19 cellular contexts compared by ENCODE assay signal in genomic region chr10:4595920-4596319, GRCh38.
A peak's percentile ranks its signal among the peaks of the same experiment; 100 is the strongest.
DNase-seq lines count a peak whose midpoint lies in the region; ATAC-seq, FAIRE-seq and TF ChIP-seq lines count a peak whose summit lies in the region.
"Had no signal": no experiment of that assay in that cellular context is flagged by ENCODE, and none has a peak within 500 bp of the region (broad histone marks: within the 10 kb centered on the region; RNA-seq: fewer than 3 reads in every experiment).

No MANE protein-coding gene starts in this region.

- H3K9ac ChIP-seq in keratinocyte (ENCODE audit: control insufficient read depth, extremely low read depth, insufficient read depth, low read length) (no peak overlapping the region), trophoblast cell (ENCODE audit: low read length) (no peak overlapping the region)

- no peaks in the 10 kb centered on the region for H3K79me1 ChIP-seq in trophoblast cell (ENCODE audit: low read length)

- H3K4ac ChIP-seq in trophoblast cell (ENCODE audit: low read depth, low read length), result no peak overlapping the region

- H3K4me2 ChIP-seq in keratinocyte (ENCODE audit: control insufficient read depth, extremely low read depth, insufficient read depth, low read depth, low read length), result no peak overlapping the region
- H3K4me2 ChIP-seq in trophoblast cell (ENCODE audit: low read length), result no peak overlapping the region

- TF ChIP-seq CTCF in AG09309 (IDR thresholded peaks at IDR 0.05; ENCODE audit: control insufficient read depth, insufficient read depth, low read depth, low read length, missing control alignments) (no peak), keratinocyte (optimal IDR thresholded peaks at IDR 0.05 in 1 of 3, IDR thresholded peaks at IDR 0.05 in 1 of 3, conservative IDR thresholded peaks at IDR 0.05 in 1 of 3; ENCODE audit: extremely low read depth in 1 of 3, insufficient read depth in 2 of 3, low read length in 3 of 3) (no peak)

- no peak overlapping the region for H4K91ac ChIP-seq in trophoblast cell (ENCODE audit: low read depth, low read length)

- no peak overlapping the region for H4K8ac ChIP-seq in trophoblast cell (ENCODE audit: low read depth, low read length)

- H4K12ac ChIP-seq in trophoblast cell (ENCODE audit: low read depth, low read length), result no peak overlapping the region

- H3K9me1 ChIP-seq in keratinocyte (ENCODE audit: control insufficient read depth, extremely low read depth, insufficient read depth, low read length), result no peaks in the 10 kb centered on the region

- FAIRE-seq in keratinocyte (lab: Jason Lieb, UNC), result no peak
- FAIRE-seq: A204.1, H54, RCC 7860 had no signal

- no peak overlapping the region for H2BK5ac ChIP-seq in trophoblast cell (ENCODE audit: low read depth, low read length, poor library complexity)

- H3K4me1 ChIP-seq in keratinocyte (ENCODE audit: control insufficient read depth, extremely low read depth, insufficient read depth, low read length), result no peaks in the 10 kb centered on the region
- H3K4me1 ChIP-seq in trophoblast cell (ENCODE audit: control insufficient read depth in 1 of 2, insufficient read depth in 2 of 2, low read length in 2 of 2), result no peaks in the 10 kb centered on the region
- H3K4me1 ChIP-seq in SJCRH30, result no peaks in the 10 kb centered on the region
- H3K4me1 ChIP-seq: BE2C had no signal

- H2BK120ac ChIP-seq in trophoblast cell (ENCODE audit: insufficient read depth, low read length, poor library complexity), result no peak overlapping the region

- no peak overlapping the region for H2BK12ac ChIP-seq in trophoblast cell (ENCODE audit: low read length)

- no peak overlapping the region for H3K23ac ChIP-seq in trophoblast cell (ENCODE audit: low read length)

- H3K9me3 ChIP-seq in keratinocyte (ENCODE audit: control insufficient read depth, low read depth, low read length) (no peaks in the 10 kb centered on the region), trophoblast cell (ENCODE audit: insufficient read depth, low read depth, low read length) (no peaks in the 10 kb centered on the region), SJCRH30 (replicated peaks) (no peaks in the 10 kb centered on the region)
- H3K9me3 ChIP-seq: BE2C, MG63 had no signal

- H2AFZ ChIP-seq in keratinocyte (ENCODE audit: control insufficient read depth, low read length) (no peak overlapping the region), trophoblast cell (ENCODE audit: insufficient read depth, low read length, poor library complexity) (no peak overlapping the region)

- no peak overlapping the region for H3K14ac ChIP-seq in trophoblast cell (ENCODE audit: low read length)

- H3K79me2 ChIP-seq in keratinocyte (ENCODE audit: control insufficient read depth, insufficient read depth, low read length) (no peaks in the 10 kb centered on the region), trophoblast cell (ENCODE audit: control insufficient read depth, insufficient read depth, low read length, poor library complexity) (no peaks in the 10 kb centered on the region)

- DNase-seq in AG09309 (ENCODE audit: low read depth) (peak; percentile 11), LHCN-M2 (ENCODE audit: low read depth) (peak; percentile 59), dermis microvascular lymphatic vessel endothelial cell (ENCODE audit: low read depth in 2 of 2) (peak; percentile 42 to 52), keratinocyte (ENCODE audit: low read depth, low spot score) (peak; percentile 4), trophoblast cell (no peak), SJCRH30 (no peak)
- DNase-seq: BE2C; CD8-positive, alpha-beta T cell; KG1; MG63; NCI-H2029; NCI-H2171 treated with DMSO at 0.1 percent for 48 hours; NCI-H82; SHP77 treated with DMSO at 0.1 percent for 48 hours had no signal

- no peak overlapping the region for H2AK5ac ChIP-seq in trophoblast cell (ENCODE audit: low read length)

- H3K27ac ChIP-seq in keratinocyte (ENCODE audit: control insufficient read depth, insufficient read depth, low read length) (peak overlapping the region; percentile 5), trophoblast cell (ENCODE audit: low read depth, low read length) (no peak overlapping the region), SJCRH30 (no peak overlapping the region)

- H4K20me1 ChIP-seq in keratinocyte (ENCODE audit: control insufficient read depth, extremely low read depth, insufficient read depth, low read length), result no peaks in the 10 kb centered on the region

- H3K27me3 ChIP-seq in keratinocyte (ENCODE audit: control insufficient read depth, extremely low read depth, insufficient read depth, low read length) (no peaks in the 10 kb centered on the region), trophoblast cell (ENCODE audit: insufficient read depth, low read length) (no peaks in the 10 kb centered on the region), SJCRH30 (no peaks in the 10 kb centered on the region)
- H3K27me3 ChIP-seq: BE2C, MG63 had no signal

- H3K36me3 ChIP-seq in keratinocyte (ENCODE audit: control insufficient read depth in 2 of 2, extremely low read depth in 1 of 2, insufficient read depth in 2 of 2, low read length in 2 of 2) (no peaks in the 10 kb centered on the region), trophoblast cell (ENCODE audit: control insufficient read depth in 1 of 2, insufficient read depth in 2 of 2, low read length in 2 of 2) (no peaks in the 10 kb centered on the region), SJCRH30 (no peaks in the 10 kb centered on the region)
- H3K36me3 ChIP-seq: BE2C, MG63 had no signal

- H3K4me3 ChIP-seq in AG09309 (ENCODE audit: control insufficient read depth, low read depth, low read length) (no peak overlapping the region), keratinocyte (ENCODE audit: control insufficient read depth in 2 of 3, extremely low read depth in 1 of 3, insufficient read depth in 2 of 3, low read depth in 1 of 3, low read length in 3 of 3) (no peak overlapping the region), trophoblast cell (ENCODE audit: low read depth, low read length) (no peak overlapping the region), SJCRH30 (no peak overlapping the region)
- H3K4me3 ChIP-seq: MG63 had no signal

- no CpG with 5 or more reads among the region's 1 CpG for WGBS in trophoblast cell (ENCODE audit: extremely low coverage, insufficient coverage, insufficient read length)

- no peak overlapping the region for H3K18ac ChIP-seq in trophoblast cell (ENCODE audit: low read length)

- dilution Hi-C loops in keratinocyte (cut with MboI; ENCODE audit: extremely low pct_ligation_motif_present, low sequenced_read_pairs), result no loop called here

- ATAC-seq in GM18502 (IDR thresholded peaks at IDR 0.05; ENCODE audit: poor library complexity, unreplicated experiment) (no peak), HG02763 (IDR thresholded peaks at IDR 0.05; ENCODE audit: unreplicated experiment) (no peak)
- ATAC-seq: CD8-positive, alpha-beta T cell had no signal

Comparison
In these comparisons a context has a peak if more than half of its experiments do, and no peak if none do; other contexts are left out.
1. DNase-seq: peak in AG09309 (single experiment), LHCN-M2 (single experiment), dermis microvascular lymphatic vessel endothelial cell (2 of 2) and keratinocyte (single experiment); none in trophoblast cell (0 of 2) and SJCRH30 (0 of 2).